In genomic region chr7:64183126-64183742, GRCh38 we compare ENCODE assay signal across 9 cellular contexts. TPM values are rescaled to one million over a fixed set of nuclear protein-coding genes. Genes with fewer than 3 reads are reported as not detected.
DNase-seq lines count a peak whose midpoint lies in the region; ATAC-seq and TF ChIP-seq lines count a peak whose summit lies in the region.
"Had no signal": no experiment of that assay in that cellular context is flagged by ENCODE, and none has a peak within 500 bp of the region (broad histone marks: within the 10 kb centered on the region; RNA-seq: fewer than 3 reads in every experiment).

No MANE protein-coding gene starts in this region.

- TF ChIP-seq CTCF in activated CD8-positive, alpha-beta T cell treated with anti-CD3 and anti-CD28 coated beads for 36 hours (IDR thresholded peaks at IDR 0.05): peak; percentile 84
- TF ChIP-seq CTCF in thoracic aorta (IDR thresholded peaks at IDR 0.05): peak; percentile 86

- H3K9me3 Mint-ChIP-seq in activated CD8-positive, alpha-beta T cell treated with anti-CD3 and anti-CD28 coated beads for 36 hours: peaks cover 3% of the 10 kb centered on the region
- H3K9me3 Mint-ChIP-seq in activated CD8-positive, alpha-beta T cell treated with anti-CD3 and anti-CD28 coated beads, Interleukin-2, amount 10 ng/mL, durations not matched to agents 7 days and 5 days (ENCODE audit: insufficient read depth): peaks cover 16% of the 10 kb centered on the region
- H3K9me3 Mint-ChIP-seq in activated T-helper 17 cell treated with anti-CD3 and anti-CD28 coated beads, Interleukin-2, amount 50 U/mL, for 72 hours: no peaks in the 10 kb centered on the region

- H3K4me1 ChIP-seq in right cardiac atrium (ENCODE audit: control insufficient read depth, insufficient read depth, low read length): no peaks in the 10 kb centered on the region
- no peaks in the 10 kb centered on the region for H3K4me1 ChIP-seq in thoracic aorta (ENCODE audit: control insufficient read depth in 1 of 2, low read depth in 2 of 2)

- H3K27ac ChIP-seq in right cardiac atrium (ENCODE audit: low read length) (no peak overlapping the region), thoracic aorta (no peak overlapping the region)

- no peaks in the 10 kb centered on the region for H3K4me1 Mint-ChIP-seq in activated CD8-positive, alpha-beta T cell treated with anti-CD3 and anti-CD28 coated beads for 36 hours (ENCODE audit: low read depth)
- H3K4me1 Mint-ChIP-seq in activated CD8-positive, alpha-beta T cell treated with anti-CD3 and anti-CD28 coated beads, Interleukin-2, amount 10 ng/mL, durations not matched to agents 7 days and 5 days (ENCODE audit: low read depth): no peaks in the 10 kb centered on the region
- H3K4me1 Mint-ChIP-seq in activated T-helper 17 cell treated with anti-CD3 and anti-CD28 coated beads, Interleukin-2, amount 50 U/mL, for 72 hours: no peaks in the 10 kb centered on the region

- H3K4me3 ChIP-seq in right cardiac atrium (ENCODE audit: low read length): no peak overlapping the region
- H3K4me3 ChIP-seq in thoracic aorta: no peak overlapping the region

- no peak overlapping the region for H3K4me3 Mint-ChIP-seq in activated CD8-positive, alpha-beta T cell treated with anti-CD3 and anti-CD28 coated beads for 36 hours
- no peak overlapping the region for H3K4me3 Mint-ChIP-seq in activated CD8-positive, alpha-beta T cell treated with anti-CD3 and anti-CD28 coated beads, Interleukin-2, amount 10 ng/mL, durations not matched to agents 7 days and 5 days
- no peak overlapping the region for H3K4me3 Mint-ChIP-seq in activated T-helper 17 cell treated with anti-CD3 and anti-CD28 coated beads, Interleukin-2, amount 50 U/mL, for 72 hours

- CTCF ChIA-PET in activated CD8-positive, alpha-beta T cell treated with anti-CD3 and anti-CD28 coated beads for 36 hours (lab: Charles Lee): interaction anchor here (0.7 to 1.9 kb wide), 5 partner anchors 9 to 441 kb away, joined by 3 to 5 read pairs (median 3); no protein-coding TSS in a partner anchor
- CTCF ChIA-PET in activated CD8-positive, alpha-beta T cell treated with anti-CD3 and anti-CD28 coated beads, Interleukin-2, amount 10 ng/mL, durations not matched to agents 7 days and 5 days (lab: Charles Lee): no interaction called here

- H3K27me3 ChIP-seq in right cardiac atrium (ENCODE audit: control insufficient read depth, insufficient read depth): no peaks in the 10 kb centered on the region
- H3K27me3 ChIP-seq in thoracic aorta (replicated peaks; ENCODE audit: insufficient read depth): no peaks in the 10 kb centered on the region

- H3K9me3 ChIP-seq in right cardiac atrium (ENCODE audit: control insufficient read depth, low read length) (no peaks in the 10 kb centered on the region), thoracic aorta (no peaks in the 10 kb centered on the region)

- peaks cover 4% of the 10 kb centered on the region for H3K27me3 Mint-ChIP-seq in activated CD8-positive, alpha-beta T cell treated with anti-CD3 and anti-CD28 coated beads for 36 hours
- no peaks in the 10 kb centered on the region for H3K27me3 Mint-ChIP-seq in activated CD8-positive, alpha-beta T cell treated with anti-CD3 and anti-CD28 coated beads, Interleukin-2, amount 10 ng/mL, durations not matched to agents 7 days and 5 days (ENCODE audit: low read depth)
- peaks cover 14% of the 10 kb centered on the region for H3K27me3 Mint-ChIP-seq in activated T-helper 17 cell treated with anti-CD3 and anti-CD28 coated beads, Interleukin-2, amount 50 U/mL, for 72 hours

- intact Hi-C loops in activated CD8-positive, alpha-beta T cell treated with anti-CD3 and anti-CD28 coated beads for 36 hours (cut with micrococcal nuclease): loop anchor here (2.0 to 10.0 kb wide), 2 partner anchors 202 to 442 kb away; no protein-coding TSS in a partner anchor
- intact Hi-C loops in right cardiac atrium (cut with DNase I): loop anchor here (2.0 to 5.0 kb wide), 3 partner anchors 429 to 436 kb away; no protein-coding TSS in a partner anchor

- WGBS in right cardiac atrium: 21% methylated on average over 31 of the region's 31 CpGs

- H3K36me3 Mint-ChIP-seq in activated CD8-positive, alpha-beta T cell treated with anti-CD3 and anti-CD28 coated beads for 36 hours (ENCODE audit: low read depth): no peaks in the 10 kb centered on the region
- H3K36me3 Mint-ChIP-seq in activated CD8-positive, alpha-beta T cell treated with anti-CD3 and anti-CD28 coated beads, Interleukin-2, amount 10 ng/mL, durations not matched to agents 7 days and 5 days (ENCODE audit: low read depth): no peaks in the 10 kb centered on the region
- no peaks in the 10 kb centered on the region for H3K36me3 Mint-ChIP-seq in activated T-helper 17 cell treated with anti-CD3 and anti-CD28 coated beads, Interleukin-2, amount 50 U/mL, for 72 hours (ENCODE audit: low read depth)

- peak; percentile 47 for DNase-seq in activated CD8-positive, alpha-beta T cell treated with anti-CD3 and anti-CD28 coated beads for 36 hours
- no peak for DNase-seq in activated CD8-positive, alpha-beta T cell treated with anti-CD3 and anti-CD28 coated beads, Interleukin-2, amount 10 ng/mL, durations not matched to agents 7 days and 5 days
- peak in 2 of 3 donors; percentile 70 to 72 for DNase-seq in right cardiac atrium
- no peak for DNase-seq in thoracic aorta (ENCODE audit: low spot score)
- DNase-seq in SIG-M5 (lab: John Stamatoyannopoulos, UW): no peak
- DNase-seq in middle frontal gyrus (ENCODE audit: extremely low spot score, low spot score): no peak

- POLR2A ChIA-PET in activated CD8-positive, alpha-beta T cell treated with anti-CD3 and anti-CD28 coated beads for 36 hours (lab: Charles Lee): no interaction called here
- POLR2A ChIA-PET in activated CD8-positive, alpha-beta T cell treated with anti-CD3 and anti-CD28 coated beads, Interleukin-2, amount 10 ng/mL, durations not matched to agents 7 days and 5 days (lab: Charles Lee): no interaction called here

- H3K36me3 ChIP-seq in thoracic aorta: no peaks in the 10 kb centered on the region

- no peak for ATAC-seq in activated CD8-positive, alpha-beta T cell treated with anti-CD3 and anti-CD28 coated beads for 36 hours
- ATAC-seq in activated CD8-positive, alpha-beta T cell treated with anti-CD3 and anti-CD28 coated beads, Interleukin-2, amount 10 ng/mL, durations not matched to agents 7 days and 5 days: no peak
- peak; percentile 47 for ATAC-seq in activated T-helper 17 cell treated with anti-CD3 and anti-CD28 coated beads, Interleukin-2, amount 50 U/mL, for 72 hours (replicated peaks)
- ATAC-seq in right cardiac atrium (peak; percentile 31 to 53), thoracic aorta (ENCODE audit: insufficient number of reproducible peaks, low FRiP score, low read depth) (no peak), HG02759 (IDR thresholded peaks at IDR 0.05; ENCODE audit: unreplicated experiment) (no peak)

- no peak overlapping the region for H3K27ac Mint-ChIP-seq in activated CD8-positive, alpha-beta T cell treated with anti-CD3 and anti-CD28 coated beads for 36 hours
- no peak overlapping the region for H3K27ac Mint-ChIP-seq in activated CD8-positive, alpha-beta T cell treated with anti-CD3 and anti-CD28 coated beads, Interleukin-2, amount 10 ng/mL, durations not matched to agents 7 days and 5 days
- no peak overlapping the region for H3K27ac Mint-ChIP-seq in activated T-helper 17 cell treated with anti-CD3 and anti-CD28 coated beads, Interleukin-2, amount 50 U/mL, for 72 hours

RNA-seq across cellular contexts. Expression of gene ZNF735, which starts 23.8 kb away (rescaled TPM):
- not detected for total RNA-seq in activated CD8-positive, alpha-beta T cell treated with anti-CD3 and anti-CD28 coated beads for 36 hours
- not detected for total RNA-seq in activated CD8-positive, alpha-beta T cell treated with anti-CD3 and anti-CD28 coated beads, Interleukin-2, amount 10 ng/mL, durations not matched to agents 7 days and 5 days
- total RNA-seq in activated T-helper 17 cell treated with anti-CD3 and anti-CD28 coated beads, Interleukin-2, amount 50 U/mL, for 72 hours: not detected
- total RNA-seq in right cardiac atrium (not detected), thoracic aorta (not detected)
- not detected for polyA plus RNA-seq in right cardiac atrium
- total RNA-seq: T-helper 1 cell treated with Interleukin-12 subunit alpha and Interleukin-12 subunit beta and Interleukin-4 antibody, amounts not matched to agents 30 ng/mL and 1 ng/mL, for 36 hours had no signal

RNA-seq across cellular contexts. Expression of gene ZNF679, which starts 45.0 kb away (rescaled TPM):
- total RNA-seq in activated CD8-positive, alpha-beta T cell treated with anti-CD3 and anti-CD28 coated beads for 36 hours: not detected
- total RNA-seq in activated CD8-positive, alpha-beta T cell treated with anti-CD3 and anti-CD28 coated beads, Interleukin-2, amount 10 ng/mL, durations not matched to agents 7 days and 5 days: not detected
- not detected for total RNA-seq in activated T-helper 17 cell treated with anti-CD3 and anti-CD28 coated beads, Interleukin-2, amount 50 U/mL, for 72 hours
- total RNA-seq in right cardiac atrium: not detected
- not detected for polyA plus RNA-seq in right cardiac atrium
- not detected for total RNA-seq in thoracic aorta
- total RNA-seq: T-helper 1 cell treated with Interleukin-12 subunit alpha and Interleukin-12 subunit beta and Interleukin-4 antibody, amounts not matched to agents 30 ng/mL and 1 ng/mL, for 36 hours had no signal

Comparison
In these comparisons a context has a peak if more than half of its experiments do, and no peak if none do; other contexts are left out.
1. DNase-seq: peak in activated CD8-positive, alpha-beta T cell treated with anti-CD3 and anti-CD28 coated beads for 36 hours (single experiment) and right cardiac atrium (2 of 3); none in activated CD8-positive, alpha-beta T cell treated with anti-CD3 and anti-CD28 coated beads, Interleukin-2, amount 10 ng/mL, durations not matched to agents 7 days and 5 days (single experiment), thoracic aorta (single experiment), SIG-M5 (single experiment) and middle frontal gyrus (single experiment).
2. ATAC-seq: peak in activated T-helper 17 cell treated with anti-CD3 and anti-CD28 coated beads, Interleukin-2, amount 50 U/mL, for 72 hours (single experiment) and right cardiac atrium (2 of 2); none in activated CD8-positive, alpha-beta T cell treated with anti-CD3 and anti-CD28 coated beads for 36 hours (single experiment), activated CD8-positive, alpha-beta T cell treated with anti-CD3 and anti-CD28 coated beads, Interleukin-2, amount 10 ng/mL, durations not matched to agents 7 days and 5 days (single experiment), thoracic aorta (single experiment) and HG02759 (single experiment).